In the genomic region with DNA sequence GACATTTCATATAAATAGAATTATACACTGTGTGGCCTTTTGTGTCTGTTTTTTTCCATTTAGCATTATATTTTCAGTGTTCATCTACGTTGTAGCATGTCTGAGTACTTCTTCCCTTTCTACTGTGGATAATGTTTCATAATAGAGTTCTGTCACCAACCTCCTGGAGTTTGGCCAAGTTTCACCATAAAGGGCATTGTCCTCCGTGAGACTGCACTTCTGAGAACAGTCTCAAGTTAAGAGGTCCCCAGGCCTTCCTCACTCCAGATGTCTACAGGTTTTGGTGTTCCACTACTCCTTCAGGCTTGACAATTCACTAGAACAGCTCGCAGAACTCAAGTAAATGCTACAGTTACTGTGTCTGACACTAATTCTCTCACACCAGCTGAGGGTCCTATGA, we compare ENCODE assay signal across 6 cellular contexts. TPM values are rescaled to one million over a fixed set of nuclear protein-coding genes. Genes with fewer than 3 reads are reported as not detected.
DNase-seq lines count a peak whose midpoint lies in the region; ATAC-seq and TF ChIP-seq lines count a peak whose summit lies in the region.

No MANE protein-coding gene starts in this region.

- H3K4me1 Mint-ChIP-seq in T-helper 2 cell treated with Interferon-gamma antibody and Interleukin-4, amounts not matched to agents 5 μg/mL and 100 μg/mL, for 36 hours (ENCODE audit: low read depth): no peaks in the 10 kb centered on the region
- peaks cover 3% of the 10 kb centered on the region for H3K4me1 Mint-ChIP-seq in endodermal cell

- TF ChIP-seq CTCF in colonic mucosa (IDR thresholded peaks at IDR 0.05) (no peak), sigmoid colon (IDR thresholded peaks at IDR 0.05) (no peak), endodermal cell (conservative IDR thresholded peaks at IDR 0.05) (no peak)

- no peaks in the 10 kb centered on the region for H3K27me3 ChIP-seq in colonic mucosa
- no peaks in the 10 kb centered on the region for H3K27me3 ChIP-seq in sigmoid colon
- H3K27me3 ChIP-seq in endodermal cell (ENCODE audit: control insufficient read depth, insufficient read depth, low read length, poor library complexity, severe bottlenecking): peaks cover 6% of the 10 kb centered on the region

- no peak for TF ChIP-seq POLR2A in sigmoid colon (IDR thresholded peaks at IDR 0.05)

- H3K27me3 Mint-ChIP-seq in T-helper 2 cell treated with Interferon-gamma antibody and Interleukin-4, amounts not matched to agents 5 μg/mL and 100 μg/mL, for 36 hours (ENCODE audit: low read depth): peaks cover 5% of the 10 kb centered on the region
- peaks cover 7% of the 10 kb centered on the region for H3K27me3 Mint-ChIP-seq in endodermal cell (ENCODE audit: insufficient read depth)

- no peak overlapping the region for H3K4me3 Mint-ChIP-seq in T-helper 2 cell treated with Interferon-gamma antibody and Interleukin-4, amounts not matched to agents 5 μg/mL and 100 μg/mL, for 36 hours
- no peak overlapping the region for H3K4me3 Mint-ChIP-seq in endodermal cell

- 31 to 40% methylated on average over 3 of the region's 3 CpGs for WGBS in sigmoid colon, 2 donors
- 84 to 87% methylated on average over 3 of the region's 3 CpGs for WGBS in endodermal cell (ENCODE audit: insufficient coverage in 1 of 2, insufficient read length in 1 of 2), 2 experiments

- DNase-seq in NCI-H2107 (lab: John Stamatoyannopoulos, UW) (peak; percentile 11), colonic mucosa (peak; percentile 60), sigmoid colon (peak; percentile 70), endodermal cell (no peak)
- DNase-seq in T-helper 2 cell treated with Interferon-gamma antibody and Interleukin-4, amounts not matched to agents 5 μg/mL and 100 μg/mL, for 36 hours (ENCODE audit: low spot score): no peak

- H3K4me3 ChIP-seq in colonic mucosa: no peak overlapping the region
- no peak overlapping the region for H3K4me3 ChIP-seq in sigmoid colon
- no peak overlapping the region for H3K4me3 ChIP-seq in endodermal cell (ENCODE audit: low read length)

- no peaks in the 10 kb centered on the region for H3K9me3 ChIP-seq in colonic mucosa
- no peaks in the 10 kb centered on the region for H3K9me3 ChIP-seq in sigmoid colon
- H3K9me3 ChIP-seq in endodermal cell (ENCODE audit: control insufficient read depth, low read length): no peaks in the 10 kb centered on the region

- H3K36me3 ChIP-seq in colonic mucosa (no peaks in the 10 kb centered on the region), sigmoid colon (no peaks in the 10 kb centered on the region), endodermal cell (ENCODE audit: control insufficient read depth, insufficient read depth, low read length) (no peaks in the 10 kb centered on the region)

- no peak for TF ChIP-seq EP300 in sigmoid colon (IDR thresholded peaks at IDR 0.05)

- H3K27ac Mint-ChIP-seq in T-helper 2 cell treated with Interferon-gamma antibody and Interleukin-4, amounts not matched to agents 5 μg/mL and 100 μg/mL, for 36 hours: no peak overlapping the region
- no peak overlapping the region for H3K27ac Mint-ChIP-seq in endodermal cell

- no peaks in the 10 kb centered on the region for H3K9me3 Mint-ChIP-seq in T-helper 2 cell treated with Interferon-gamma antibody and Interleukin-4, amounts not matched to agents 5 μg/mL and 100 μg/mL, for 36 hours
- peaks cover 4% of the 10 kb centered on the region for H3K9me3 Mint-ChIP-seq in endodermal cell

- H3K27ac ChIP-seq in colonic mucosa: no peak overlapping the region
- H3K27ac ChIP-seq in sigmoid colon: peak overlapping the region in 3 of 4 donors; percentile 5 to 53 (median 30)
- H3K27ac ChIP-seq in endodermal cell (ENCODE audit: low read depth, low read length): no peak overlapping the region

- H3K9ac ChIP-seq in colonic mucosa (ENCODE audit: low read depth in 2 of 2, low read length in 2 of 2) (no peak overlapping the region), endodermal cell (ENCODE audit: extremely low read depth, low read length, poor library complexity, severe bottlenecking) (no peak overlapping the region)

- no peaks in the 10 kb centered on the region for H3K36me3 Mint-ChIP-seq in T-helper 2 cell treated with Interferon-gamma antibody and Interleukin-4, amounts not matched to agents 5 μg/mL and 100 μg/mL, for 36 hours (ENCODE audit: low read depth)
- H3K36me3 Mint-ChIP-seq in endodermal cell (ENCODE audit: low read depth): no peaks in the 10 kb centered on the region

- ATAC-seq in GM18858 (IDR thresholded peaks at IDR 0.05; ENCODE audit: unreplicated experiment): no peak

- no peaks in the 10 kb centered on the region for H3K4me1 ChIP-seq in colonic mucosa
- H3K4me1 ChIP-seq in sigmoid colon: no peaks in the 10 kb centered on the region
- H3K4me1 ChIP-seq in endodermal cell (ENCODE audit: control insufficient read depth, insufficient read depth, low read length): no peaks in the 10 kb centered on the region

- intact Hi-C loops in colonic mucosa (cut with DNase I) (no loop called here), sigmoid colon (cut with DNase I) (no loop called here)

RNA-seq across cellular contexts. Expression of a gene that starts 30.9 kb away (rescaled TPM):
- total RNA-seq in colonic mucosa (100 to 1,000 TPM in 1 of 2 donors, 10 to 100 TPM in 1; 78.1 to 129 TPM), sigmoid colon (10 to 100 TPM; 14.2 to 19.7 (median 17.9) TPM), endodermal cell (10 to 100 TPM; 61.6 to 68.9 TPM)
- 100 to 1,000 TPM in 1 of 3 donors, 10 to 100 TPM in 2; 60.1 to 101 (median 65.9) TPM for polyA plus RNA-seq in sigmoid colon
- polyA plus RNA-seq in endodermal cell (2013, experiment 1 of 2): 60.1 TPM
- 54.3 TPM for polyA plus RNA-seq in endodermal cell (2013, experiment 2 of 2)

RNA-seq across cellular contexts. Expression of a gene that starts 31.1 kb away (rescaled TPM):
- total RNA-seq in colonic mucosa (10 to 100 TPM; 11.0 to 17.0 TPM), sigmoid colon (10 to 100 TPM; 13.5 to 25.9 (median 19.3) TPM), endodermal cell (10 to 100 TPM; 36.4 to 41.4 TPM)
- 10 to 100 TPM in 1 of 3 donors, 1 to 10 TPM in 2; 4.2 to 27.9 (median 4.4) TPM for polyA plus RNA-seq in sigmoid colon
- 45.7 TPM for polyA plus RNA-seq in endodermal cell (2013, experiment 1 of 2)
- 33.2 TPM for polyA plus RNA-seq in endodermal cell (2013, experiment 2 of 2)

RNA-seq across cellular contexts. Expression of a gene that starts 37.4 kb away (rescaled TPM):
- total RNA-seq in colonic mucosa: 10 to 100 TPM; 28.2 to 48.3 TPM
- 10 to 100 TPM; 20.8 to 96.9 (median 72.0) TPM for total RNA-seq in sigmoid colon
- 100 to 1,000 TPM in 1 of 3 donors, 10 to 100 TPM in 2; 42.7 to 178 (median 52.3) TPM for polyA plus RNA-seq in sigmoid colon
- under 1 TPM in 1 of 2 donors, not detected in 1; 0.18 TPM for total RNA-seq in endodermal cell
- polyA plus RNA-seq in endodermal cell (2013, experiment 1 of 2): 0.36 TPM
- polyA plus RNA-seq in endodermal cell (2013, experiment 2 of 2): 0.79 TPM

RNA-seq across cellular contexts. Expression of a gene that starts 38.3 kb away (rescaled TPM):
- 10 to 100 TPM; 24.5 to 34.1 TPM for total RNA-seq in colonic mucosa
- total RNA-seq in sigmoid colon: 10 to 100 TPM; 17.8 to 30.5 (median 21.1) TPM
- 10 to 100 TPM; 32.7 to 48.3 (median 35.4) TPM for polyA plus RNA-seq in sigmoid colon
- 10 to 100 TPM; 40.5 to 42.9 TPM for total RNA-seq in endodermal cell
- 31.3 TPM for polyA plus RNA-seq in endodermal cell (2013, experiment 1 of 2)
- 29.4 TPM for polyA plus RNA-seq in endodermal cell (2013, experiment 2 of 2)

RNA-seq across cellular contexts. Expression of a gene that starts 43.7 kb away (rescaled TPM):
- total RNA-seq in colonic mucosa: 10 to 100 TPM in 1 of 2 donors, 1 to 10 TPM in 1; 8.7 to 18.9 TPM
- total RNA-seq in sigmoid colon: 10 to 100 TPM; 27.3 to 40.2 (median 35.6) TPM
- 10 to 100 TPM in 1 of 3 donors, 1 to 10 TPM in 2; 3.9 to 30.5 (median 5.4) TPM for polyA plus RNA-seq in sigmoid colon
- 10 to 100 TPM; 29.3 to 34.6 TPM for total RNA-seq in endodermal cell
- polyA plus RNA-seq in endodermal cell (2013, experiment 1 of 2): 25.6 TPM
- polyA plus RNA-seq in endodermal cell (2013, experiment 2 of 2): 22.8 TPM

Comparison
In these comparisons a context has a peak if more than half of its experiments do, and no peak if none do; other contexts are left out.
1. DNase-seq: peak in NCI-H2107 (single experiment), colonic mucosa (single experiment) and sigmoid colon (single experiment); none in T-helper 2 cell treated with Interferon-gamma antibody and Interleukin-4, amounts not matched to agents 5 μg/mL and 100 μg/mL, for 36 hours (single experiment) and endodermal cell (single experiment).
2. H3K27ac ChIP-seq: peak in sigmoid colon (3 of 4); none in colonic mucosa (single experiment) and endodermal cell (single experiment).
3. RNA of a gene that starts 37.4 kb away (total RNA-seq): 20.8 to 96.9 TPM in sigmoid colon and 28.2 to 48.3 TPM in colonic mucosa; 0.18 TPM in endodermal cell; every median in the first group is over 10 times any median in the second.